ENCODE assay signal across 15 cellular contexts in genomic region chr6:56363796-56364195, GRCh38.
A peak's percentile ranks its signal among the peaks of the same experiment; 100 is the strongest.
DNase-seq lines count a peak whose midpoint lies in the region; ATAC-seq and TF ChIP-seq lines count a peak whose summit lies in the region.
"Had no signal": no experiment of that assay in that cellular context is flagged by ENCODE, and none has a peak within 500 bp of the region (broad histone marks: within the 10 kb centered on the region; RNA-seq: fewer than 3 reads in every experiment).

No MANE protein-coding gene starts in this region.

- H3K4me1 Mint-ChIP-seq in HFFc6 (ENCODE audit: low read depth) = peaks cover 51% of the 10 kb centered on the region
- H3K4me1 Mint-ChIP-seq in mesothelial cell of epicardium = peaks cover 63% of the 10 kb centered on the region
- H3K4me1 Mint-ChIP-seq in naive thymus-derived CD4-positive, alpha-beta T cell = no peaks in the 10 kb centered on the region
- H3K4me1 Mint-ChIP-seq: CD8-positive, alpha-beta memory T cell had no signal

- no peak for TF ChIP-seq CTCF in HFFc6 (IDR thresholded peaks at IDR 0.05)
- no peak for TF ChIP-seq CTCF in mesothelial cell of epicardium (IDR thresholded peaks at IDR 0.05; ENCODE audit: unreplicated experiment)

- H3K36me3 ChIP-seq in naive thymus-derived CD4-positive, alpha-beta T cell (ENCODE audit: control insufficient read depth in 2 of 3, insufficient read depth in 3 of 3, low read length in 3 of 3) = no peaks in the 10 kb centered on the region

- H3K27ac Mint-ChIP-seq in HFFc6 (peak overlapping the region; percentile 85), mesothelial cell of epicardium (peak overlapping the region; percentile 62)
- H3K27ac Mint-ChIP-seq in naive thymus-derived CD4-positive, alpha-beta T cell = no peak overlapping the region
- H3K27ac Mint-ChIP-seq: CD8-positive, alpha-beta memory T cell had no signal

- no peaks in the 10 kb centered on the region for H3K9me3 ChIP-seq in naive thymus-derived CD4-positive, alpha-beta T cell (ENCODE audit: control insufficient read depth in 2 of 3, low read length in 3 of 3)

- DNase-seq in COLO668 (lab: John Stamatoyannopoulos, UW; ENCODE audit: unreplicated experiment) (peak; percentile 3), HFFc6 (no peak), NCI-H748 treated with DMSO at 0.1 percent for 48 hours (lab: John Stamatoyannopoulos, UW) (peak; percentile 97), mesothelial cell of epicardium (ENCODE audit: low spot score in 2 of 2, unreplicated experiment in 2 of 2) (no peak), HPDE6-E6E7 (ENCODE audit: extremely low spot score) (no peak)
- DNase-seq in naive thymus-derived CD4-positive, alpha-beta T cell = no peak
- DNase-seq: C1 segment of cervical spinal cord; CD8-positive, alpha-beta memory T cell; DMS 273 treated with DMSO at 0.1 percent for 48 hours; GDM1; KG1; NCI-H524 treated with DMSO at 0.1 percent for 48 hours; T-helper 1 cell had no signal

- H3K9me3 Mint-ChIP-seq in HFFc6 (no peaks in the 10 kb centered on the region), mesothelial cell of epicardium (no peaks in the 10 kb centered on the region)
- H3K9me3 Mint-ChIP-seq in naive thymus-derived CD4-positive, alpha-beta T cell = no peaks in the 10 kb centered on the region
- H3K9me3 Mint-ChIP-seq: CD8-positive, alpha-beta memory T cell had no signal

- intact Hi-C loops in naive thymus-derived CD4-positive, alpha-beta T cell (cut with micrococcal nuclease) = no loop called here

- no peaks in the 10 kb centered on the region for H3K27me3 Mint-ChIP-seq in HFFc6 (ENCODE audit: insufficient read depth)
- no peaks in the 10 kb centered on the region for H3K27me3 Mint-ChIP-seq in mesothelial cell of epicardium (ENCODE audit: low read depth)
- H3K27me3 Mint-ChIP-seq in naive thymus-derived CD4-positive, alpha-beta T cell = no peaks in the 10 kb centered on the region
- H3K27me3 Mint-ChIP-seq: CD8-positive, alpha-beta memory T cell had no signal

- CTCF ChIA-PET in naive thymus-derived CD4-positive, alpha-beta T cell (lab: Charles Lee) = interaction anchor here (1.1 kb wide), 1 partner anchor 185 kb away, joined by 3 read pairs; no protein-coding TSS in a partner anchor

- H3K4me1 ChIP-seq in naive thymus-derived CD4-positive, alpha-beta T cell (ENCODE audit: control insufficient read depth in 2 of 2, insufficient read depth in 2 of 2, low read length in 2 of 2) = no peaks in the 10 kb centered on the region

- no peak overlapping the region for H3K27ac ChIP-seq in naive thymus-derived CD4-positive, alpha-beta T cell (ENCODE audit: low read depth, low read length)

- ATAC-seq in naive thymus-derived CD4-positive, alpha-beta T cell = no peak
- no peak for ATAC-seq in HG03565 (IDR thresholded peaks at IDR 0.05; ENCODE audit: unreplicated experiment)
- ATAC-seq: Right ventricle myocardium inferior had no signal

- POLR2A ChIA-PET in naive thymus-derived CD4-positive, alpha-beta T cell (lab: Charles Lee) = no interaction called here

- H3K4me3 Mint-ChIP-seq in HFFc6 (peak overlapping the region; percentile 73), mesothelial cell of epicardium (no peak overlapping the region)
- no peak overlapping the region for H3K4me3 Mint-ChIP-seq in naive thymus-derived CD4-positive, alpha-beta T cell
- H3K4me3 Mint-ChIP-seq: CD8-positive, alpha-beta memory T cell had no signal

- H3K27me3 ChIP-seq in naive thymus-derived CD4-positive, alpha-beta T cell (ENCODE audit: control insufficient read depth in 2 of 2, insufficient read depth in 2 of 2, low read length in 2 of 2) = no peaks in the 10 kb centered on the region

- H3K36me3 Mint-ChIP-seq in HFFc6 (ENCODE audit: low read depth) (no peaks in the 10 kb centered on the region), mesothelial cell of epicardium (no peaks in the 10 kb centered on the region)
- no peaks in the 10 kb centered on the region for H3K36me3 Mint-ChIP-seq in naive thymus-derived CD4-positive, alpha-beta T cell
- H3K36me3 Mint-ChIP-seq: CD8-positive, alpha-beta memory T cell had no signal

- no peak overlapping the region for H3K4me3 ChIP-seq in naive thymus-derived CD4-positive, alpha-beta T cell (ENCODE audit: low read length)

Comparison
In these comparisons a context has a peak if more than half of its experiments do, and no peak if none do; other contexts are left out.
1. DNase-seq: peak in COLO668 (single experiment) and NCI-H748 treated with DMSO at 0.1 percent for 48 hours (single experiment); none in HFFc6 (single experiment), mesothelial cell of epicardium (0 of 2), naive thymus-derived CD4-positive, alpha-beta T cell (0 of 9) and HPDE6-E6E7 (single experiment).
2. H3K27ac Mint-ChIP-seq: peak in HFFc6 (single experiment) and mesothelial cell of epicardium (single experiment); none in naive thymus-derived CD4-positive, alpha-beta T cell (0 of 9).